ENCODE assay signal across 1 cellular context in genomic region chr9:105447814-105448812, GRCh38.
TF ChIP-seq lines count a peak whose summit lies in the region.

Gene FSD1L, plus strand, starts transcription at chr9:105448034. Its CDS starts 187 bp downstream, at chr9:105448221.

TF ChIP-seq in K562, 482 proteins besides CTCF, POLR2A, EP300 and RAD21 (continued from another document and continues in another):
- TF ChIP-seq RB1 (IDR thresholded peaks at IDR 0.05; ENCODE audit: low read depth) (peak; percentile 84; the same call in 1 of the 2 replicates), MBD2 (IDR thresholded peaks at IDR 0.05; ENCODE audit: borderline replicate concordance, low read depth) (no peak), SMAD1 (IDR thresholded peaks at IDR 0.05; ENCODE audit: low read depth, low read length, partially characterized antibody) (no peak), NFE2L1 (tag; IDR thresholded peaks at IDR 0.05; ENCODE audit: borderline replicate concordance, low read depth) (no peak), KAT8 (IDR thresholded peaks at IDR 0.05; ENCODE audit: low read depth) (no peak), MAZ (CRISPR knock-in tag; conservative IDR thresholded peaks at IDR 0.05 in 1 of 2, IDR thresholded peaks at IDR 0.05 in 1 of 2) (peak; percentile 98), POLR2B (IDR thresholded peaks at IDR 0.05; ENCODE audit: low read depth, partially characterized antibody) (peak; percentile 42), YBX1 (IDR thresholded peaks at IDR 0.05) (no peak), ZNF507 (tag; conservative IDR thresholded peaks at IDR 0.05) (no peak), MEF2D (tag; conservative IDR thresholded peaks at IDR 0.05; ENCODE audit: low read depth) (no peak), ZNF197 (CRISPR knock-in tag; IDR thresholded peaks at IDR 0.05; ENCODE audit: low read depth) (no peak), CBX5 (IDR thresholded peaks at IDR 0.05; ENCODE audit: borderline replicate concordance, low read depth) (peak; percentile 24; the same call in 1 of the 2 replicates), BACH1 (tag; IDR thresholded peaks at IDR 0.05) (no peak), ZNF12 (CRISPR knock-in tag; IDR thresholded peaks at IDR 0.05) (no peak), CHD4 (IDR thresholded peaks at IDR 0.05; ENCODE audit: insufficient read depth, insufficient replicate concordance, low read depth, low read length, poor library complexity, severe bottlenecking) (no peak), GABPB1 (CRISPR knock-in tag; IDR thresholded peaks at IDR 0.05) (peak; percentile 82), U2AF2 (optimal IDR thresholded peaks at IDR 0.05; ENCODE audit: low read depth, low read length) (no peak), NRF1 (conservative IDR thresholded peaks at IDR 0.05 in 1 of 2, IDR thresholded peaks at IDR 0.05 in 1 of 2) (peak; percentile 95 to 96), CBX1 (IDR thresholded peaks at IDR 0.05; ENCODE audit: low read depth) (peak; percentile 55), HDGF (IDR thresholded peaks at IDR 0.05) (no peak), SIRT6 (IDR thresholded peaks at IDR 0.05; ENCODE audit: low read depth, low read length) (no peak), NELFE (IDR thresholded peaks at IDR 0.05; ENCODE audit: insufficient read depth, insufficient read length) (no peak), KLF1 (tag; IDR thresholded peaks at IDR 0.05) (peak; percentile 96), HDAC1 (IDR thresholded peaks at IDR 0.05) (peak in 1 of 2 experiments; percentile 80; a peak in 1 of 4 replicates), ETS1 (conservative IDR thresholded peaks at IDR 0.05; ENCODE audit: control insufficient read depth, low read depth, low read length) (peak; percentile 20; the same call in 1 of the 2 replicates), SMAD2 (IDR thresholded peaks at IDR 0.05; ENCODE audit: low read depth, low read length) (no peak), ZBTB26 (CRISPR knock-in tag; IDR thresholded peaks at IDR 0.05) (no peak), HMGN3 (IDR thresholded peaks at IDR 0.05; ENCODE audit: borderline replicate concordance, extremely low read depth, insufficient read length, low read depth, low read length) (peak; percentile 76), GATAD2A (IDR thresholded peaks at IDR 0.05) (0 out of 2 replicates have a peak, but pooled peaks have one; percentile 80), NFE2 (IDR thresholded peaks at IDR 0.05; ENCODE audit: low read depth) (no peak), ZNF766 (CRISPR knock-in tag; conservative IDR thresholded peaks at IDR 0.05) (no peak), PKNOX1 (IDR thresholded peaks at IDR 0.05) (peak; percentile 65), RAD51 (IDR thresholded peaks at IDR 0.05; ENCODE audit: borderline replicate concordance, low read depth) (no peak), MTA3 (IDR thresholded peaks at IDR 0.05; ENCODE audit: borderline replicate concordance) (peak; percentile 64; the same call in 1 of the 2 replicates), E2F1 (CRISPR knock-in tag; IDR thresholded peaks at IDR 0.05) (peak; percentile 38; the same call in 1 of the 2 replicates), MXI1 (IDR thresholded peaks at IDR 0.05; ENCODE audit: low read depth, low read length) (peak; percentile 85), NCOA6 (IDR thresholded peaks at IDR 0.05) (no peak), SUPT5H (IDR thresholded peaks at IDR 0.05) (peak; percentile 49; the same call in 1 of the 2 replicates), CHD2 (IDR thresholded peaks at IDR 0.05; ENCODE audit: low read depth, low read length) (peak; percentile 47; the same call in 1 of the 2 replicates), NCOA2 (IDR thresholded peaks at IDR 0.05; ENCODE audit: partially characterized antibody in 2 of 2) (no peak), ARNT (IDR thresholded peaks at IDR 0.05) (no peak), CCNT2 (IDR thresholded peaks at IDR 0.05; ENCODE audit: borderline replicate concordance, extremely low read depth, insufficient read length, low read depth, low read length) (peak; percentile 90), ZKSCAN8 (CRISPR knock-in tag; IDR thresholded peaks at IDR 0.05) (no peak), NR2F6 (CRISPR knock-in tag; IDR thresholded peaks at IDR 0.05) (no peak), MNT (conservative IDR thresholded peaks at IDR 0.05) (peak in 1 of 2 experiments; percentile 81; a peak in 3 of 4 replicates)
- TF ChIP-seq, protein P1, sequence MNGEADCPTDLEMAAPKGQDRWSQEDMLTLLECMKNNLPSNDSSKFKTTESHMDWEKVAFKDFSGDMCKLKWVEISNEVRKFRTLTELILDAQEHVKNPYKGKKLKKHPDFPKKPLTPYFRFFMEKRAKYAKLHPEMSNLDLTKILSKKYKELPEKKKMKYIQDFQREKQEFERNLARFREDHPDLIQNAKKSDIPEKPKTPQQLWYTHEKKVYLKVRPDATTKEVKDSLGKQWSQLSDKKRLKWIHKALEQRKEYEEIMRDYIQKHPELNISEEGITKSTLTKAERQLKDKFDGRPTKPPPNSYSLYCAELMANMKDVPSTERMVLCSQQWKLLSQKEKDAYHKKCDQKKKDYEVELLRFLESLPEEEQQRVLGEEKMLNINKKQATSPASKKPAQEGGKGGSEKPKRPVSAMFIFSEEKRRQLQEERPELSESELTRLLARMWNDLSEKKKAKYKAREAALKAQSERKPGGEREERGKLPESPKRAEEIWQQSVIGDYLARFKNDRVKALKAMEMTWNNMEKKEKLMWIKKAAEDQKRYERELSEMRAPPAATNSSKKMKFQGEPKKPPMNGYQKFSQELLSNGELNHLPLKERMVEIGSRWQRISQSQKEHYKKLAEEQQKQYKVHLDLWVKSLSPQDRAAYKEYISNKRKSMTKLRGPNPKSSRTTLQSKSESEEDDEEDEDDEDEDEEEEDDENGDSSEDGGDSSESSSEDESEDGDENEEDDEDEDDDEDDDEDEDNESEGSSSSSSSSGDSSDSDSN (IDR thresholded peaks at IDR 0.05; ENCODE audit: borderline replicate concordance in 1 of 2, low read depth in 2 of 2, low read length in 2 of 2): 0 out of 4 replicates have a peak, but pooled peaks of 1 of the 2 experiments have one; percentile 40
- TF ChIP-seq, protein P2, sequence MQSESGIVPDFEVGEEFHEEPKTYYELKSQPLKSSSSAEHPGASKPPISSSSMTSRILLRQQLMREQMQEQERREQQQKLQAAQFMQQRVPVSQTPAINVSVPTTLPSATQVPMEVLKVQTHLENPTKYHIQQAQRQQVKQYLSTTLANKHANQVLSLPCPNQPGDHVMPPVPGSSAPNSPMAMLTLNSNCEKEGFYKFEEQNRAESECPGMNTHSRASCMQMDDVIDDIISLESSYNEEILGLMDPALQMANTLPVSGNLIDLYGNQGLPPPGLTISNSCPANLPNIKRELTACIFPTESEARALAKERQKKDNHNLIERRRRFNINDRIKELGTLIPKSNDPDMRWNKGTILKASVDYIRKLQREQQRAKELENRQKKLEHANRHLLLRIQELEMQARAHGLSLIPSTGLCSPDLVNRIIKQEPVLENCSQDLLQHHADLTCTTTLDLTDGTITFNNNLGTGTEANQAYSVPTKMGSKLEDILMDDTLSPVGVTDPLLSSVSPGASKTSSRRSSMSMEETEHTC (IDR thresholded peaks at IDR 0.05): no peak
- TF ChIP-seq, protein P3, sequence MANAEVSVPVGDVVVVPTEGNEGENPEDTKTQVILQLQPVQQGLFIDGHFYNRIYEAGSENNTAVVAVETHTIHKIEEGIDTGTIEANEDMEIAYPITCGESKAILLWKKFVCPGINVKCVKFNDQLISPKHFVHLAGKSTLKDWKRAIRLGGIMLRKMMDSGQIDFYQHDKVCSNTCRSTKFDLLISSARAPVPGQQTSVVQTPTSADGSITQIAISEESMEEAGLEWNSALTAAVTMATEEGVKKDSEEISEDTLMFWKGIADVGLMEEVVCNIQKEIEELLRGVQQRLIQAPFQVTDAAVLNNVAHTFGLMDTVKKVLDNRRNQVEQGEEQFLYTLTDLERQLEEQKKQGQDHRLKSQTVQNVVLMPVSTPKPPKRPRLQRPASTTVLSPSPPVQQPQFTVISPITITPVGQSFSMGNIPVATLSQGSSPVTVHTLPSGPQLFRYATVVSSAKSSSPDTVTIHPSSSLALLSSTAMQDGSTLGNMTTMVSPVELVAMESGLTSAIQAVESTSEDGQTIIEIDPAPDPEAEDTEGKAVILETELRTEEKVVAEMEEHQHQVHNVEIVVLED (CRISPR knock-in tag; IDR thresholded peaks at IDR 0.05): peak; percentile 82
- TF ChIP-seq, protein P4, sequence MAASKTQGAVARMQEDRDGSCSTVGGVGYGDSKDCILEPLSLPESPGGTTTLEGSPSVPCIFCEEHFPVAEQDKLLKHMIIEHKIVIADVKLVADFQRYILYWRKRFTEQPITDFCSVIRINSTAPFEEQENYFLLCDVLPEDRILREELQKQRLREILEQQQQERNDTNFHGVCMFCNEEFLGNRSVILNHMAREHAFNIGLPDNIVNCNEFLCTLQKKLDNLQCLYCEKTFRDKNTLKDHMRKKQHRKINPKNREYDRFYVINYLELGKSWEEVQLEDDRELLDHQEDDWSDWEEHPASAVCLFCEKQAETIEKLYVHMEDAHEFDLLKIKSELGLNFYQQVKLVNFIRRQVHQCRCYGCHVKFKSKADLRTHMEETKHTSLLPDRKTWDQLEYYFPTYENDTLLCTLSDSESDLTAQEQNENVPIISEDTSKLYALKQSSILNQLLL (CRISPR knock-in tag; IDR thresholded peaks at IDR 0.05; ENCODE audit: borderline replicate concordance): no peak
- TF ChIP-seq, protein P5, sequence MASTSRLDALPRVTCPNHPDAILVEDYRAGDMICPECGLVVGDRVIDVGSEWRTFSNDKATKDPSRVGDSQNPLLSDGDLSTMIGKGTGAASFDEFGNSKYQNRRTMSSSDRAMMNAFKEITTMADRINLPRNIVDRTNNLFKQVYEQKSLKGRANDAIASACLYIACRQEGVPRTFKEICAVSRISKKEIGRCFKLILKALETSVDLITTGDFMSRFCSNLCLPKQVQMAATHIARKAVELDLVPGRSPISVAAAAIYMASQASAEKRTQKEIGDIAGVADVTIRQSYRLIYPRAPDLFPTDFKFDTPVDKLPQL (IDR thresholded peaks at IDR 0.05; ENCODE audit: extremely low read depth, insufficient read length): no peak
